ENCODE assay signal across 8 cellular contexts in genomic region chr19:55447421-55448174, GRCh38. TPM values are rescaled to one million over a fixed set of nuclear protein-coding genes. Genes with fewer than 3 reads are reported as not detected.
DNase-seq lines count a peak whose midpoint lies in the region; ATAC-seq and TF ChIP-seq lines count a peak whose summit lies in the region.

No MANE protein-coding gene starts in this region.

- no peak overlapping the region for H4K8ac ChIP-seq in H9 (replicated peaks; ENCODE audit: insufficient read length, low read depth, low read length)

- H3K23me2 ChIP-seq in H9 (ENCODE audit: insufficient read length, low read depth, low read length, poor library complexity, severe bottlenecking) = peaks cover 12% of the 10 kb centered on the region

- no peak overlapping the region for H2AFZ ChIP-seq in H9 (ENCODE audit: low read length)

- peaks cover 43% of the 10 kb centered on the region for H3K27me3 Mint-ChIP-seq in activated T-cell treated with anti-CD3 and anti-CD28 coated beads, Interleukin-2, amount 50 U/mL, for 4 hours (ENCODE audit: low read depth)
- H3K27me3 Mint-ChIP-seq in chondrocyte (ENCODE audit: low read depth) = peaks cover 39% of the 10 kb centered on the region
- peaks cover 22% of the 10 kb centered on the region for H3K27me3 Mint-ChIP-seq in H9 (ENCODE audit: low read depth)

- no peak overlapping the region for H3K56ac ChIP-seq in H9 (ENCODE audit: insufficient read length, low read depth, low read length)

- H3T11ph ChIP-seq in H9 (ENCODE audit: low read length) = no peak overlapping the region

- H3K9ac ChIP-seq in H9 (ENCODE audit: extremely low read depth, insufficient read length, low read length) = no peak overlapping the region

- H2BK20ac ChIP-seq in H9 (ENCODE audit: low read depth, low read length, poor library complexity, severe bottlenecking) = no peak overlapping the region

- H3K4me3 Mint-ChIP-seq in activated T-cell treated with anti-CD3 and anti-CD28 coated beads, Interleukin-2, amount 50 U/mL, for 4 hours = no peak overlapping the region
- H3K4me3 Mint-ChIP-seq in chondrocyte (ENCODE audit: unreplicated experiment) (no peak overlapping the region), H9 (no peak overlapping the region)

- H3K4me2 ChIP-seq in H9 (ENCODE audit: insufficient read depth, insufficient read length, low read length) = no peak overlapping the region

- no peak overlapping the region for H4K91ac ChIP-seq in H9 (ENCODE audit: insufficient read length, low read depth, low read length)

- H4K20me1 ChIP-seq in H9 (ENCODE audit: control insufficient read depth, insufficient read depth, insufficient read length) = no peaks in the 10 kb centered on the region

- DNase-seq in DMS79 treated with DMSO at 0.1 percent for 48 hours (lab: John Stamatoyannopoulos, UW) (peak; percentile 86), NCI-H1105 treated with DMSO at 0.1 percent for 48 hours (lab: John Stamatoyannopoulos, UW) (peak; percentile 42), amygdala (lab: John Stamatoyannopoulos, UW) (peak in 53 of 56 donors; percentile 9 to 86 (median 62)), myocyte (ENCODE audit: low read depth) (peak; percentile 54), chondrocyte (ENCODE audit: low spot score) (no peak), H9 (no peak), ecto neural progenitor cell (ENCODE audit: low spot score) (no peak)
- no peak for DNase-seq in activated T-cell treated with anti-CD3 and anti-CD28 coated beads, Interleukin-2, amount 50 U/mL, for 4 hours

- H3K27ac Mint-ChIP-seq in chondrocyte (ENCODE audit: unreplicated experiment) = no peak overlapping the region
- H3K27ac Mint-ChIP-seq in H9 = no peak overlapping the region

- H3K9me3 Mint-ChIP-seq in activated T-cell treated with anti-CD3 and anti-CD28 coated beads, Interleukin-2, amount 50 U/mL, for 4 hours = no peaks in the 10 kb centered on the region
- H3K9me3 Mint-ChIP-seq in chondrocyte (ENCODE audit: low read depth) (no peaks in the 10 kb centered on the region), H9 (no peaks in the 10 kb centered on the region; a peak in 2 of 5 replicates)

- H3K14ac ChIP-seq in H9 (ENCODE audit: insufficient read depth, low read length) = no peak overlapping the region

- no peak for ATAC-seq in activated T-cell treated with anti-CD3 and anti-CD28 coated beads, Interleukin-2, amount 50 U/mL, for 4 hours

- H3K27me3 ChIP-seq in H9 (ENCODE audit: insufficient read depth, low read length) = peaks cover 64% of the 10 kb centered on the region

- no peak overlapping the region for H3K18ac ChIP-seq in H9 (ENCODE audit: insufficient read length, low read depth, low read length)

- no peak overlapping the region for H3K27ac ChIP-seq in H9 (ENCODE audit: insufficient read length, low read depth, low read length)

- H2BK12ac ChIP-seq in H9 (ENCODE audit: insufficient read length, low read depth, low read length) = no peak overlapping the region

- H3K4me1 Mint-ChIP-seq in activated T-cell treated with anti-CD3 and anti-CD28 coated beads, Interleukin-2, amount 50 U/mL, for 4 hours (ENCODE audit: low read depth) = peaks cover 12% of the 10 kb centered on the region
- H3K4me1 Mint-ChIP-seq in chondrocyte (ENCODE audit: low read depth) = peaks cover 7% of the 10 kb centered on the region
- H3K4me1 Mint-ChIP-seq in H9 = peaks cover 4 to 19% of the 10 kb centered on the region in 2 experiments; a peak in 3 of 4 replicates

- H3K4ac ChIP-seq in H9 (ENCODE audit: low read depth, low read length) = no peak overlapping the region

- H2BK15ac ChIP-seq in H9 (ENCODE audit: low read depth, low read length) = no peak overlapping the region

- H3K4me1 ChIP-seq in H9 (ENCODE audit: insufficient read depth, low read length) = no peaks in the 10 kb centered on the region

- H2BK5ac ChIP-seq in H9 (ENCODE audit: insufficient read length, low read length) = no peak overlapping the region

- H3K23ac ChIP-seq in H9 (ENCODE audit: insufficient read length, low read depth, low read length) = no peak overlapping the region

- no peaks in the 10 kb centered on the region for H3K36me3 Mint-ChIP-seq in activated T-cell treated with anti-CD3 and anti-CD28 coated beads, Interleukin-2, amount 50 U/mL, for 4 hours (ENCODE audit: insufficient read depth)
- H3K36me3 Mint-ChIP-seq in chondrocyte (ENCODE audit: low read depth) (no peaks in the 10 kb centered on the region), H9 (ENCODE audit: insufficient read depth in 1 of 3, low read depth in 3 of 3) (no peaks in the 10 kb centered on the region; a peak in 1 of 7 replicates)

- H3K9me3 ChIP-seq in H9 (ENCODE audit: control insufficient read depth, low read depth, low read length) = no peaks in the 10 kb centered on the region

- no CpG with 5 or more reads among the region's 16 CpGs for WGBS in H9 (ENCODE audit: extremely low coverage, insufficient read length, low lambda C conversion rate)

- TF ChIP-seq CTCF in chondrocyte (IDR thresholded peaks at IDR 0.05) (no peak), H9 (conservative IDR thresholded peaks at IDR 0.05) (no peak)

- no peak overlapping the region for H4K5ac ChIP-seq in H9 (ENCODE audit: insufficient read length, low read depth, low read length)

- no peak overlapping the region for H2AK5ac ChIP-seq in H9 (ENCODE audit: insufficient read length, low read length)

- H3K79me1 ChIP-seq in H9 (ENCODE audit: insufficient read depth, low read depth, low read length, poor library complexity, severe bottlenecking) = no peaks in the 10 kb centered on the region

- H3K79me2 ChIP-seq in H9 (ENCODE audit: insufficient read depth, low read length) = no peaks in the 10 kb centered on the region

- H2BK120ac ChIP-seq in H9 (ENCODE audit: low read depth, low read length, poor library complexity, severe bottlenecking) = no peak overlapping the region

RNA-seq across cellular contexts. Expression of gene SHISA7, which starts 4.5 kb away (rescaled TPM):
- total RNA-seq in myocyte (not detected in 2 replicates), chondrocyte (not detected in 3 replicates), H9 (2021) (0.31 TPM in 2 replicates)
- 0.05 TPM for polyA plus RNA-seq in myocyte (2012)
- not detected for total RNA-seq in activated T-cell treated with anti-CD3 and anti-CD28 coated beads, Interleukin-2, amount 50 U/mL, for 4 hours

RNA-seq across cellular contexts. Expression of gene ISOC2, which starts 13.8 kb away (rescaled TPM):
- total RNA-seq in myocyte (152 and 196 TPM in 2 replicates), chondrocyte (39.8 to 47.2 TPM (median 39.8 TPM) in 3 replicates), H9 (2021) (68.2 and 72.2 TPM in 2 replicates)
- 131 TPM for polyA plus RNA-seq in myocyte (2012)
- total RNA-seq in activated T-cell treated with anti-CD3 and anti-CD28 coated beads, Interleukin-2, amount 50 U/mL, for 4 hours = 10 to 100 TPM; 63.2 to 65.1 (median 64.5) TPM

RNA-seq across cellular contexts. Expression of gene C19orf85, which starts 17.0 kb away (rescaled TPM):
- total RNA-seq in myocyte (not detected in 2 replicates), chondrocyte (not detected in 3 replicates), H9 (2021) (1.2 and 2.1 TPM in 2 replicates)
- 0.13 TPM for polyA plus RNA-seq in myocyte (2012)
- not detected for total RNA-seq in activated T-cell treated with anti-CD3 and anti-CD28 coated beads, Interleukin-2, amount 50 U/mL, for 4 hours

RNA-seq across cellular contexts. Expression of gene ZNF628, which starts 28.8 kb away (rescaled TPM):
- total RNA-seq in myocyte (7.1 and 12.3 TPM in 2 replicates), chondrocyte (9.1 to 9.7 TPM (median 9.4 TPM) in 3 replicates), H9 (2021) (16.5 and 16.6 TPM in 2 replicates)
- polyA plus RNA-seq in myocyte (2012) = 7.1 TPM
- total RNA-seq in activated T-cell treated with anti-CD3 and anti-CD28 coated beads, Interleukin-2, amount 50 U/mL, for 4 hours = 10 to 100 TPM; 11.0 to 12.6 (median 12.1) TPM

RNA-seq across cellular contexts. Expression of gene NAT14, which starts 37.4 kb away (rescaled TPM):
- total RNA-seq in myocyte (24.7 and 26.4 TPM in 2 replicates), chondrocyte (32.1 to 50.0 TPM (median 33.1 TPM) in 3 replicates), H9 (2021) (48.7 and 51.2 TPM in 2 replicates)
- 62.1 TPM for polyA plus RNA-seq in myocyte (2012)
- total RNA-seq in activated T-cell treated with anti-CD3 and anti-CD28 coated beads, Interleukin-2, amount 50 U/mL, for 4 hours = 10 to 100 TPM; 16.0 to 23.4 (median 17.6) TPM

Comparison
In these comparisons a context has a peak if more than half of its experiments do, and no peak if none do; other contexts are left out.
1. DNase-seq: peak in DMS79 treated with DMSO at 0.1 percent for 48 hours (single experiment), NCI-H1105 treated with DMSO at 0.1 percent for 48 hours (single experiment), amygdala (53 of 56) and myocyte (single experiment); none in activated T-cell treated with anti-CD3 and anti-CD28 coated beads, Interleukin-2, amount 50 U/mL, for 4 hours (single experiment), chondrocyte (single experiment), H9 (single experiment) and ecto neural progenitor cell (single experiment).